ENCODE assay signal across 9 cellular contexts in the genomic region with DNA sequence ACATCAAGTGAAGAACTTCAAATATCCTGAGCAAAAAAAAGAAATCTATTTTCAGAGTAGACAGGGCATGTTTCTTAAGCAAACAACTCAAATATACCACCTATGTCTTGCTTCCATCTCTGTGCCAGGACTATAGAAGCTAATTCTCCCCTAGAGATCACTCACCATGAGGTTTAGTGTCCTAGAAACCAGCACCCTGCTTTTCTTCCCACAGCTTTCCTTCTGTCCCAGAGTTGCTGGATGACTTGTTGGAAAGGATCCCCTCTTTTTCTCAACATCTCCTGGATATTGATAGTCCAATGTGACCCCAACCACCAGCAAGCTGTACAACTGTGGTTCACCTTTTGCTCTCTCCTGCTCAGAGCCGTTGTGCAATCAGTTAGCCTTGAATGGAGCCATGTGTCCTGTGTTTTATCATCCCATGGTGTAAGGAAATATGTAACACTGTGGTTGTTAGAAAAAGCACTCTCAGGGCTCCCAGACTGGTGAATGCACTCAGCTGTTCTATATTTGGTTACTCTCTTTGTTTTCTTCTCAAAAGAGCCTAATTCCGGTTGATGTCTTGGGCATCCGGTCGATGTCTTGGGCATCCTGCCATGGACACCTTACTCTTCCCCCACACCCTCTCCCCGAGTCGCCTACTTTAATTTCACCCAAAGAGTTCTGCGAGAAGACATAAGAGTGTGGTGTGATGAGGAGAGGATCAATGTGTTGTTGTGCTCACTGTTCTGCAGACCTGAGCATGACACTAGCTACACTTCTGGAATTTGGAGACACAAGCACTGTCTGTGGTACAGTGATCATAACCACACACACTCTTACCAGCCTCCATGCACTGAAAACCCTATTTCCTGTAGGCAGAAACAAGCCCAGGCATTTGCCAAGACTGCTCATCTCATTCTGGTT. TPM values are rescaled to one million over a fixed set of nuclear protein-coding genes. Genes with fewer than 3 reads are reported as not detected.
A peak's percentile ranks its signal among the peaks of the same experiment; 100 is the strongest.
DNase-seq lines count a peak whose midpoint lies in the region; ATAC-seq and TF ChIP-seq lines count a peak whose summit lies in the region.
"Had no signal": no experiment of that assay in that cellular context is flagged by ENCODE, and none has a peak within 500 bp of the region (broad histone marks: within the 10 kb centered on the region; RNA-seq: fewer than 3 reads in every experiment).

No MANE protein-coding gene starts in this region.

- WGBS in spleen, 5 donors: 12 to 28% (median 18%) methylated on average over 7 of the region's 7 CpGs

- peak; percentile 13 for DNase-seq in NOMO-1 treated with DMSO at 0.1 percent for 48 hours (lab: John Stamatoyannopoulos, UW; ENCODE audit: unreplicated experiment)
- DNase-seq in NOMO-1 treated with dmso at 0.1 percent for 144 hours (lab: John Stamatoyannopoulos, UW; ENCODE audit: unreplicated experiment): no peak
- DNase-seq in epithelial cell of esophagus (ENCODE audit: low read depth): peak; percentile 48
- no peak for DNase-seq in spleen
- no peak for DNase-seq in DMS79 (lab: John Stamatoyannopoulos, UW)
- no peak for DNase-seq in GOT3 (lab: John Stamatoyannopoulos, UW)

- peaks cover 17 to 73% (median 35%) of the 10 kb centered on the region in 6 donors for H3K4me1 ChIP-seq in spleen

- intact Hi-C loops in spleen (cut with DNase I; ENCODE audit: low total_unique reads): loop anchor here (10.0 kb wide), 1 partner anchor 461 kb away; no protein-coding TSS in a partner anchor

- ATAC-seq in SK-N-SH treated with all-trans-retinoic acid at 6 μM for 48 hours: peak; percentile 72
- no peak for ATAC-seq in GM21515 (IDR thresholded peaks at IDR 0.05; ENCODE audit: unreplicated experiment)

- no peaks in the 10 kb centered on the region for H3K27me3 ChIP-seq in spleen (replicated peaks in 1 of 7)

- TF ChIP-seq CTCF in epithelial cell of esophagus (IDR thresholded peaks at IDR 0.05; ENCODE audit: insufficient read depth, low read depth, low read length, missing control alignments) (no peak), spleen (IDR thresholded peaks at IDR 0.05 in 8 of 11, conservative IDR thresholded peaks at IDR 0.05 in 3 of 11) (no peak)

- H3K4me3 ChIP-seq in epithelial cell of esophagus (ENCODE audit: low read length) (no peak overlapping the region), spleen (peak overlapping the region in 2 of 8 donors; percentile 23 to 44)

- H3K36me3 ChIP-seq in spleen: no peaks in the 10 kb centered on the region

- H3K27ac ChIP-seq in spleen: peak overlapping the region in 7 of 8 donors; percentile 11 to 73 (median 62)
- H3K27ac ChIP-seq: 22Rv1 had no signal

- TF ChIP-seq POLR2A in spleen (IDR thresholded peaks at IDR 0.05): no peak

- H3K9me3 ChIP-seq in spleen: no peaks in the 10 kb centered on the region

TF ChIP-seq in SK-N-SH treated with all-trans-retinoic acid at 6 μM for 48 hours, 23 proteins besides CTCF, POLR2A, EP300 and RAD21:
- TF ChIP-seq ZNF8 (CRISPR knock-in tag; IDR thresholded peaks at IDR 0.05): no peak
- TF ChIP-seq PPARA (CRISPR knock-in tag; IDR thresholded peaks at IDR 0.05; ENCODE audit: borderline replicate concordance): no peak
- TF ChIP-seq BACH2 (CRISPR knock-in tag; IDR thresholded peaks at IDR 0.05; ENCODE audit: borderline replicate concordance): no peak
- no peak for TF ChIP-seq ARNTL (CRISPR knock-in tag; IDR thresholded peaks at IDR 0.05; ENCODE audit: borderline replicate concordance, low read depth)
- no peak for TF ChIP-seq ZFP3 (CRISPR knock-in tag; IDR thresholded peaks at IDR 0.05)
- TF ChIP-seq ZNF565 (CRISPR knock-in tag; conservative IDR thresholded peaks at IDR 0.05; ENCODE audit: low read depth): no peak
- no peak for TF ChIP-seq ZC3H10 (CRISPR knock-in tag; IDR thresholded peaks at IDR 0.05)
- no peak for TF ChIP-seq ZFP30 (CRISPR knock-in tag; IDR thresholded peaks at IDR 0.05)
- no peak for TF ChIP-seq RARB (CRISPR knock-in tag; IDR thresholded peaks at IDR 0.05)
- TF ChIP-seq ESRRG (CRISPR knock-in tag; IDR thresholded peaks at IDR 0.05): no peak
- no peak for TF ChIP-seq OSR1 (CRISPR knock-in tag; IDR thresholded peaks at IDR 0.05)
- TF ChIP-seq ZNF70 (CRISPR knock-in tag; IDR thresholded peaks at IDR 0.05): no peak
- TF ChIP-seq, protein P1, sequence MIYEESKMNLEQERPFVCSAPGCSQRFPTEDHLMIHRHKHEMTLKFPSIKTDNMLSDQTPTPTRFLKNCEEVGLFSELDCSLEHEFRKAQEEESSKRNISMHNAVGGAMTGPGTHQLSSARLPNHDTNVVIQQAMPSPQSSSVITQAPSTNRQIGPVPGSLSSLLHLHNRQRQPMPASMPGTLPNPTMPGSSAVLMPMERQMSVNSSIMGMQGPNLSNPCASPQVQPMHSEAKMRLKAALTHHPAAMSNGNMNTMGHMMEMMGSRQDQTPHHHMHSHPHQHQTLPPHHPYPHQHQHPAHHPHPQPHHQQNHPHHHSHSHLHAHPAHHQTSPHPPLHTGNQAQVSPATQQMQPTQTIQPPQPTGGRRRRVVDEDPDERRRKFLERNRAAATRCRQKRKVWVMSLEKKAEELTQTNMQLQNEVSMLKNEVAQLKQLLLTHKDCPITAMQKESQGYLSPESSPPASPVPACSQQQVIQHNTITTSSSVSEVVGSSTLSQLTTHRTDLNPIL (CRISPR knock-in tag; IDR thresholded peaks at IDR 0.05; ENCODE audit: low read depth): no peak
- TF ChIP-seq, protein P2, sequence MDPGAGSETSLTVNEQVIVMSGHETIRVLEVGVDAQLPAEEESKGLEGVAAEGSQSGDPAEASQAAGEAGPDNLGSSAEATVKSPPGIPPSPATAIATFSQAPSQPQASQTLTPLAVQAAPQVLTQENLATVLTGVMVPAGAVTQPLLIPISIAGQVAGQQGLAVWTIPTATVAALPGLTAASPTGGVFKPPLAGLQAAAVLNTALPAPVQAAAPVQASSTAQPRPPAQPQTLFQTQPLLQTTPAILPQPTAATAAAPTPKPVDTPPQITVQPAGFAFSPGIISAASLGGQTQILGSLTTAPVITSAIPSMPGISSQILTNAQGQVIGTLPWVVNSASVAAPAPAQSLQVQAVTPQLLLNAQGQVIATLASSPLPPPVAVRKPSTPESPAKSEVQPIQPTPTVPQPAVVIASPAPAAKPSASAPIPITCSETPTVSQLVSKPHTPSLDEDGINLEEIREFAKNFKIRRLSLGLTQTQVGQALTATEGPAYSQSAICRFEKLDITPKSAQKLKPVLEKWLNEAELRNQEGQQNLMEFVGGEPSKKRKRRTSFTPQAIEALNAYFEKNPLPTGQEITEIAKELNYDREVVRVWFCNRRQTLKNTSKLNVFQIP (CRISPR knock-in tag; IDR thresholded peaks at IDR 0.05; ENCODE audit: borderline replicate concordance, low read depth): no peak
- TF ChIP-seq TSHZ2 (CRISPR knock-in tag; IDR thresholded peaks at IDR 0.05): no peak
- no peak for TF ChIP-seq TCF4 (CRISPR knock-in tag; IDR thresholded peaks at IDR 0.05; ENCODE audit: borderline replicate concordance)
- no peak for TF ChIP-seq CSDC2 (CRISPR knock-in tag; IDR thresholded peaks at IDR 0.05)
- TF ChIP-seq ISL1 (CRISPR knock-in tag; IDR thresholded peaks at IDR 0.05): no peak

RNA-seq across cellular contexts. Expression of gene TNFSF4, which starts 1.7 kb away (rescaled TPM):
- 10 to 100 TPM in 1 of 7 donors, 1 to 10 TPM in 6; 3.7 to 11.0 (median 5.3) TPM for total RNA-seq in spleen
- 1 to 10 TPM; 1.4 to 4.5 (median 3.0) TPM for polyA plus RNA-seq in spleen

Comparison
In these comparisons a context has a peak if more than half of its experiments do, and no peak if none do; other contexts are left out.
1. DNase-seq: peak in NOMO-1 treated with DMSO at 0.1 percent for 48 hours (single experiment) and epithelial cell of esophagus (single experiment); none in NOMO-1 treated with dmso at 0.1 percent for 144 hours (single experiment), spleen (single experiment), DMS79 (single experiment) and GOT3 (single experiment).